17 cellular contexts compared by ENCODE assay signal in the genomic region with DNA sequence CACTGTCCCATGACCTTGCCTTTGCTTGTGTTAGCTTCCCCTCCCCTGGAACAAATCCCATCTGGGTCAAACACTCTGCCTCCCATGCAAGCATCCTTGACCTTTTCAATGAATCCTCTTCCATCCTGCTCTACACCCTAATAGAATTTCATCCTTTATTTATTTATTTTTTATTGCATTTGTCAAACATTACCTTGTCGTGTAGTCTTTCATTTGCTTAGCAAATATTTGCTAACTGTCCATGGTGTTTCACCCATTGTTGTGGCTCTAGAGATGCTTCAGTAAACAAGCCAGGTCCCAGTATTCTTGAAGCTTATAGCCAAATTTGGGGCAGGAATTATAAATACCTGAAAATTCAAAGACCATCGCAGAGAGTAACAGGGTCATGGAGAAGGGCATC.
"Had no signal": no experiment of that assay in that cellular context is flagged by ENCODE, and none has a peak within 500 bp of the region (broad histone marks: within the 10 kb centered on the region; RNA-seq: fewer than 3 reads in every experiment).

No MANE protein-coding gene starts in this region.

- H3K9me3 Mint-ChIP-seq: activated T-helper 17 cell treated with anti-CD3 and anti-CD28 coated beads, Interleukin-2, amount 50 U/mL, for 72 hours had no signal

- H3K36me3 Mint-ChIP-seq: stimulated activated naive B cell treated with anti-CD40 and anti-IgM and Interleukin-4, amounts not matched to agents 10 μg/mL and 1 μg/mL and 100 μg/mL, for 72 hours had no signal

- H3K4me3 Mint-ChIP-seq: activated T-helper 17 cell treated with anti-CD3 and anti-CD28 coated beads, Interleukin-2, amount 50 U/mL, for 72 hours; naive thymus-derived CD8-positive, alpha-beta T cell; stimulated activated naive B cell treated with anti-CD40 and anti-IgM and Interleukin-4, amounts not matched to agents 10 μg/mL and 1 μg/mL and 100 μg/mL, for 72 hours had no signal

- H3K27ac Mint-ChIP-seq: activated T-helper 17 cell treated with anti-CD3 and anti-CD28 coated beads, Interleukin-2, amount 50 U/mL, for 72 hours; naive thymus-derived CD8-positive, alpha-beta T cell; progenitor cell of endocrine pancreas; stimulated activated naive B cell treated with anti-CD40 and anti-IgM and Interleukin-4, amounts not matched to agents 10 μg/mL and 1 μg/mL and 100 μg/mL, for 72 hours had no signal

- H3K4me1 Mint-ChIP-seq: activated T-helper 17 cell treated with anti-CD3 and anti-CD28 coated beads, Interleukin-2, amount 50 U/mL, for 72 hours; stimulated activated naive B cell treated with anti-CD40 and anti-IgM and Interleukin-4, amounts not matched to agents 10 μg/mL and 1 μg/mL and 100 μg/mL, for 72 hours had no signal

- DNase-seq: activated CD4-positive, alpha-beta T cell treated with anti-CD3 and anti-CD28 coated beads for 48 hours; activated naive CD4-positive, alpha-beta T cell treated with anti-CD3 and anti-CD28 coated beads, Interleukin-2, amount 50 U/mL, for 16 hours; activated T-cell treated with anti-CD3 and anti-CD28 coated beads for 4 hours; body of pancreas; central memory CD4-positive, alpha-beta T cell; effector CD4-positive, alpha-beta T cell; foreskin melanocyte; head of caudate nucleus; left colon; mucosa of descending colon; naive thymus-derived CD8-positive, alpha-beta T cell; nucleus accumbens; right cardiac atrium; stimulated activated naive B cell treated with anti-CD40 and anti-IgM and Interleukin-4, amounts not matched to agents 10 μg/mL and 1 μg/mL and 100 μg/mL, for 72 hours; WERI-Rb-1 had no signal

- ATAC-seq: activated T-helper 17 cell treated with anti-CD3 and anti-CD28 coated beads, Interleukin-2, amount 50 U/mL, for 72 hours; body of pancreas; left colon; mucosa of descending colon; naive thymus-derived CD8-positive, alpha-beta T cell; right cardiac atrium; stimulated activated naive B cell treated with anti-CD40 and anti-IgM and Interleukin-4, amounts not matched to agents 10 μg/mL and 1 μg/mL and 100 μg/mL, for 72 hours had no signal
